Comparison of ENCODE assay signal across 24 cellular contexts in the genomic region with DNA sequence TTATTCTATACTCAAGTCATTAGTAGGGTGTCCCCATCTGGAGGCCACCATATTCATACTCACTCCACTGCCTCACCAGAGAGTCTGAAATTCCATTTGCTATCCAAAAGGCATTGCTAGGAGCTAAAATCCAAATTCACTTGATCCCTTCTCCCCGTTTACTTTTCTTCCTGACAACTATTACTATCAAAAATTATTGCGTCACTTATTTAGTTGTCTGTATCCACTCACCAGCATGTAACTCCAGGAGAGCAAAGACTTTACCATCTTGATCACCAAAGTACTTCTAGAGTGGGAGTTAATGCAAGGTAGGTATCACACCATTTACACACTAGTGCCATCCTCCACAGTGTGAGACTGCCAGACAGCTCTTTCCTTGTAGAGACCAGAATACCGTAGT.
"Had no signal": no experiment of that assay in that cellular context is flagged by ENCODE, and none has a peak within 500 bp of the region (broad histone marks: within the 10 kb centered on the region; RNA-seq: fewer than 3 reads in every experiment).

No MANE protein-coding gene starts in this region.

- H3K27ac Mint-ChIP-seq: dendritic cell treated with granulocyte-macrophage colony-stimulating factor and Interleukin-4, amounts not matched to agents 40 ng/mL and 50 ng/mL, for 4 days; effector memory CD8-positive, alpha-beta T cell; endodermal cell; mesothelial cell of epicardium had no signal

- H3K9me3 ChIP-seq: colonic mucosa, esophagus squamous epithelium, gastrocnemius medialis, left lung, lower lobe of right lung, mucosa of descending colon had no signal

- ATAC-seq: effector memory CD8-positive, alpha-beta T cell; esophagus mucosa; gastrocnemius medialis; heart right ventricle; left cardiac atrium; left lung; left ventricle myocardium superior; lower lobe of right lung; mucosa of descending colon had no signal

- H3K4me1 ChIP-seq: colonic mucosa, esophagus squamous epithelium, gastrocnemius medialis, heart right ventricle, left lung, lower lobe of right lung had no signal

- H3K4me1 Mint-ChIP-seq: endodermal cell, mesothelial cell of epicardium had no signal

- H3K27ac ChIP-seq: colonic mucosa, epithelial cell of prostate, esophagus squamous epithelium, gastrocnemius medialis, heart right ventricle, left lung, lower lobe of right lung had no signal

- H3K27me3 ChIP-seq: colonic mucosa, esophagus squamous epithelium, gastrocnemius medialis, left lung had no signal

- H3K27me3 Mint-ChIP-seq: dendritic cell treated with granulocyte-macrophage colony-stimulating factor and Interleukin-4, amounts not matched to agents 40 ng/mL and 50 ng/mL, for 4 days had no signal

- H3K4me3 ChIP-seq: colonic mucosa, esophagus squamous epithelium, gastrocnemius medialis, heart right ventricle, left lung, lower lobe of right lung, mucosa of descending colon had no signal

- DNase-seq: colonic mucosa; cortex of kidney; effector CD8-positive, alpha-beta T cell; effector memory CD8-positive, alpha-beta T cell; endodermal cell; erythroblast; esophagus squamous epithelium; foreskin fibroblast; foreskin melanocyte; gastrocnemius medialis; glutamatergic neuron; head of caudate nucleus; heart right ventricle; hippocampal formation; left cardiac atrium; left lung; left ventricle myocardium superior; lower lobe of right lung; mesenchymal stem cell; mucosa of descending colon had no signal

- H3K4me3 Mint-ChIP-seq: dendritic cell treated with granulocyte-macrophage colony-stimulating factor and Interleukin-4, amounts not matched to agents 40 ng/mL and 50 ng/mL, for 4 days; effector memory CD8-positive, alpha-beta T cell; endodermal cell; mesothelial cell of epicardium had no signal

- H3K9me3 Mint-ChIP-seq: endodermal cell, mesothelial cell of epicardium had no signal

- H3K36me3 ChIP-seq: colonic mucosa, esophagus squamous epithelium, gastrocnemius medialis, heart right ventricle, left lung, lower lobe of right lung had no signal

- H3K36me3 Mint-ChIP-seq: mesothelial cell of epicardium had no signal
